In genomic region chr9:14310247-14310646, GRCh38 we compare ENCODE assay signal across 14 cellular contexts. TPM values are rescaled to one million over a fixed set of nuclear protein-coding genes. Genes with fewer than 3 reads are reported as not detected.
DNase-seq lines count a peak whose midpoint lies in the region; ATAC-seq, FAIRE-seq and TF ChIP-seq lines count a peak whose summit lies in the region.
"Had no signal": no experiment of that assay in that cellular context is flagged by ENCODE, and none has a peak within 500 bp of the region (broad histone marks: within the 10 kb centered on the region; RNA-seq: fewer than 3 reads in every experiment).

No MANE protein-coding gene starts in this region.

- FAIRE-seq in endothelial cell of umbilical vein (lab: Jason Lieb, UNC) (no peak), H54 (lab: Jason Lieb, UNC) (no peak)

- intact Hi-C loops in right cardiac atrium (cut with DNase I): loop anchor here in 3 of 4 donors (5.0 to 10.0 kb wide), 5 partner anchors 38 to 283 kb away; no protein-coding TSS in a partner anchor
- intact Hi-C loops in Right ventricle myocardium superior (cut with DNase I): loop anchor here (5.0 to 10.0 kb wide), 2 partner anchors 103 to 275 kb away; no protein-coding TSS in a partner anchor
- intact Hi-C loops in endothelial cell of umbilical vein (cut with micrococcal nuclease): loop anchor here (10.0 kb wide), 1 partner anchor 745 kb away; no protein-coding TSS in a partner anchor
- intact Hi-C loops in ovary (cut with DNase I): loop anchor here (5.0 to 10.0 kb wide), 5 partner anchors 105 to 275 kb away; no protein-coding TSS in a partner anchor
- intact Hi-C loops in aorta (cut with DNase I): loop anchor here (5.0 to 10.0 kb wide), 3 partner anchors 37 to 275 kb away; no protein-coding TSS in a partner anchor

- no peaks in the 10 kb centered on the region for H3K27me3 ChIP-seq in right cardiac atrium (ENCODE audit: control insufficient read depth, insufficient read depth)
- no peaks in the 10 kb centered on the region for H3K27me3 ChIP-seq in endothelial cell of umbilical vein (ENCODE audit: control insufficient read depth in 2 of 2, insufficient read depth in 2 of 2, low read length in 2 of 2)
- H3K27me3 ChIP-seq in ovary: no peaks in the 10 kb centered on the region
- H3K27me3 ChIP-seq in aorta (ENCODE audit: control insufficient read depth in 1 of 2, insufficient read depth in 2 of 2, low read length in 1 of 2): no peaks in the 10 kb centered on the region

- no peak for TF ChIP-seq CTCF in endothelial cell of umbilical vein (IDR thresholded peaks at IDR 0.05; ENCODE audit: extremely low read depth in 1 of 2, insufficient read depth in 1 of 2, low read depth in 1 of 2, low read length in 2 of 2)
- no peak for TF ChIP-seq CTCF in ovary (IDR thresholded peaks at IDR 0.05)

- no peak overlapping the region for H2AFZ ChIP-seq in endothelial cell of umbilical vein (ENCODE audit: low read depth, low read length)

- peaks cover 16% of the 10 kb centered on the region for H4K20me1 ChIP-seq in endothelial cell of umbilical vein (replicated peaks; ENCODE audit: control insufficient read depth, extremely low read depth, insufficient read depth, low read length)

- DNase-seq in right cardiac atrium (no peak), Right ventricle myocardium superior (no peak), endothelial cell of umbilical vein (ENCODE audit: low read depth, low spot score) (peak; percentile 39), ovary (no peak), aorta (no peak), mesenteric fat pad (ENCODE audit: low spot score) (no peak), H54 (ENCODE audit: insufficient read length, low spot score) (no peak)
- DNase-seq: activated naive CD4-positive, alpha-beta T cell; EL; KBM-7; NCI-H1694; small intestine had no signal

- no peak for TF ChIP-seq EP300 in ovary (IDR thresholded peaks at IDR 0.05)

- no peak overlapping the region for H3K27ac ChIP-seq in right cardiac atrium (ENCODE audit: low read length)
- peak overlapping the region; percentile 40 for H3K27ac ChIP-seq in endothelial cell of umbilical vein (ENCODE audit: insufficient read depth, low read depth, low read length)
- no peak overlapping the region for H3K27ac ChIP-seq in ovary
- H3K27ac ChIP-seq in aorta (ENCODE audit: low read depth in 1 of 2, low read length in 2 of 2): no peak overlapping the region

- CTCF ChIA-PET in endothelial cell of umbilical vein (lab: Charles Lee): interaction anchor here (1.5 kb wide), 1 partner anchor 43 kb away, joined by 4 read pairs; no protein-coding TSS in a partner anchor

- H3K4me3 ChIP-seq in right cardiac atrium (ENCODE audit: low read length) (peak overlapping the region; percentile 51), endothelial cell of umbilical vein (replicated peaks in 1 of 3; ENCODE audit: insufficient read depth in 1 of 3, low read depth in 1 of 3, low read length in 3 of 3) (peak overlapping the region; percentile 32 to 99 (median 61)), ovary (peak overlapping the region; percentile 10), aorta (ENCODE audit: low read length in 2 of 2) (peak overlapping the region; percentile 41 to 59)

- no TSS peak for BruUV-seq in endothelial cell of umbilical vein (replicated peaks; lab: Mats Ljungman, UMichigan)

- peaks cover 85% of the 10 kb centered on the region for H3K79me2 ChIP-seq in endothelial cell of umbilical vein (ENCODE audit: control insufficient read depth, insufficient read depth, low read length)

- dilution Hi-C loops in endothelial cell of umbilical vein (cut with MboI; ENCODE audit: extremely low pct_ligation_motif_present, low sequenced_read_pairs): no loop called here

- H3K4me1 ChIP-seq in right cardiac atrium (ENCODE audit: control insufficient read depth, insufficient read depth, low read length) (peaks cover 8% of the 10 kb centered on the region), endothelial cell of umbilical vein (ENCODE audit: control insufficient read depth, extremely low read depth, insufficient read depth, low read length) (peaks cover 25% of the 10 kb centered on the region), ovary (ENCODE audit: insufficient read depth) (peaks cover 1% of the 10 kb centered on the region), aorta (ENCODE audit: control insufficient read depth in 1 of 2, insufficient read depth in 2 of 2, low read length in 2 of 2) (peaks cover 3 to 4% of the 10 kb centered on the region in 2 donors)

- TF ChIP-seq POLR2A in endothelial cell of umbilical vein (IDR thresholded peaks at IDR 0.05; ENCODE audit: low read depth, low read length): no peak
- TF ChIP-seq POLR2A in ovary (IDR thresholded peaks at IDR 0.05): no peak
- TF ChIP-seq POLR2A in H54 (IDR thresholded peaks at IDR 0.05; ENCODE audit: low read depth, low read length): no peak

- peak overlapping the region; percentile 98 for H3K4me2 ChIP-seq in endothelial cell of umbilical vein (ENCODE audit: insufficient read depth, low read length)

- peaks cover 7 to 14% of the 10 kb centered on the region in 2 experiments for H3K36me3 ChIP-seq in endothelial cell of umbilical vein (ENCODE audit: control insufficient read depth in 2 of 2, extremely low read depth in 1 of 2, insufficient read depth in 2 of 2, low read length in 2 of 2)
- no peaks in the 10 kb centered on the region for H3K36me3 ChIP-seq in ovary
- H3K36me3 ChIP-seq in aorta (ENCODE audit: control insufficient read depth in 1 of 2, insufficient read depth in 2 of 2, low read length in 1 of 2): no peaks in the 10 kb centered on the region

- ATAC-seq in right cardiac atrium (no peak), Right ventricle myocardium superior (ENCODE audit: poor library complexity) (no peak), aorta (ENCODE audit: low FRiP score) (no peak), GM19351 (IDR thresholded peaks at IDR 0.05; ENCODE audit: unreplicated experiment) (no peak)

- peak overlapping the region; percentile 98 for H3K9ac ChIP-seq in endothelial cell of umbilical vein (replicated peaks; ENCODE audit: extremely low read depth, insufficient read depth, low read length)

- POLR2A ChIA-PET in endothelial cell of umbilical vein (lab: Charles Lee): no interaction called here

- H3K9me1 ChIP-seq in endothelial cell of umbilical vein (replicated peaks; ENCODE audit: control insufficient read depth, extremely low read depth, insufficient read depth, low read length): no peaks in the 10 kb centered on the region

- whole genome bisulfite sequencing in right cardiac atrium: 18% methylated on average over 2 of the region's 2 CpGs
- 70 to 89% (median 80%) methylated on average over 2 of the region's 2 CpGs for WGBS in ovary, 3 donors
- 13 to 18% methylated on average over 2 of the region's 2 CpGs for WGBS in aorta, 2 donors

- no peaks in the 10 kb centered on the region for H3K9me3 ChIP-seq in right cardiac atrium (ENCODE audit: control insufficient read depth, low read length)
- H3K9me3 ChIP-seq in endothelial cell of umbilical vein (replicated peaks; ENCODE audit: control insufficient read depth, insufficient read depth, low read length): no peaks in the 10 kb centered on the region
- H3K9me3 ChIP-seq in ovary: no peaks in the 10 kb centered on the region
- no peaks in the 10 kb centered on the region for H3K9me3 ChIP-seq in aorta (ENCODE audit: control insufficient read depth, low read length)

TF ChIP-seq in endothelial cell of umbilical vein, 7 proteins besides CTCF, POLR2A, EP300 and RAD21:
- no peak for TF ChIP-seq MYC (IDR thresholded peaks at IDR 0.05; ENCODE audit: low read depth, low read length)
- no peak for TF ChIP-seq FOS (IDR thresholded peaks at IDR 0.05; ENCODE audit: borderline replicate concordance, insufficient read depth, low read length)
- TF ChIP-seq JUN (IDR thresholded peaks at IDR 0.05; ENCODE audit: borderline replicate concordance, insufficient read depth, insufficient read length, low read depth): no peak
- TF ChIP-seq POLR2AphosphoS5 (IDR thresholded peaks at IDR 0.05; ENCODE audit: insufficient read depth, low read depth, low read length): no peak
- TF ChIP-seq GATA2 (IDR thresholded peaks at IDR 0.05; ENCODE audit: insufficient read depth, insufficient read length, low read depth, low read length): no peak
- no peak for TF ChIP-seq MAX (IDR thresholded peaks at IDR 0.05; ENCODE audit: insufficient read depth, insufficient read length)

RNA-seq across cellular contexts. Expression of gene NFIB, which starts 3.7 kb away (rescaled TPM):
- 100 to 1,000 TPM; 125 to 143 (median 134) TPM for total RNA-seq in right cardiac atrium
- 22.5 TPM for polyA plus RNA-seq in right cardiac atrium
- total RNA-seq in Right ventricle myocardium superior: 104 TPM
- 160 and 174 TPM in 2 replicates for total RNA-seq in endothelial cell of umbilical vein
- polyA plus RNA-seq in endothelial cell of umbilical vein: 23.4 and 26.4 TPM in 2 replicates
- polyA plus RNA-seq in endothelial cell of umbilical vein (2011; cell fraction: cytosol; rRNA removed): 37.4 and 43.7 TPM in 2 replicates
- 154 and 187 TPM in 2 replicates for polyA plus RNA-seq in endothelial cell of umbilical vein (2011; cell fraction: nucleus; rRNA removed)
- polyA plus RNA-seq in endothelial cell of umbilical vein (2012): 57.7 and 61.6 TPM in 2 replicates
- 232 and 242 TPM in 2 replicates for polyA minus RNA-seq in endothelial cell of umbilical vein
- polyA minus RNA-seq in endothelial cell of umbilical vein (2011; cell fraction: cytosol; rRNA and poly(A)+ RNA removed): 21.1 TPM
- 402 and 529 TPM in 2 replicates for polyA minus RNA-seq in endothelial cell of umbilical vein (2011; cell fraction: nucleus; rRNA and poly(A)+ RNA removed)
- 100 to 1,000 TPM in 1 of 7 donors, 10 to 100 TPM in 6; 40.3 to 111 (median 67.6) TPM for total RNA-seq in ovary
- 10 to 100 TPM in 1 of 2 donors, 1 to 10 TPM in 1; 8.7 to 32.9 TPM for polyA plus RNA-seq in ovary
- total RNA-seq in aorta: 100 to 1,000 TPM; 160 to 278 TPM
- polyA plus RNA-seq in aorta: 10 to 100 TPM; 10.8 to 17.6 TPM
- total RNA-seq in mesenteric fat pad: 143 TPM
- total RNA-seq: T-helper 2 cell treated with Interferon-gamma antibody and Interleukin-4, amounts not matched to agents 100 ng/mL and 5 ng/mL, for 36 hours had no signal

Comparison
In these comparisons a context has a peak if more than half of its experiments do, and no peak if none do; other contexts are left out.
1. H3K4me3 ChIP-seq: peak in every context shown above with its lines; median percentile 61 in endothelial cell of umbilical vein; 51 in right cardiac atrium; 50 in aorta; 10 in ovary.